Comparison of ENCODE assay signal across 8 cellular contexts in the genomic region with DNA sequence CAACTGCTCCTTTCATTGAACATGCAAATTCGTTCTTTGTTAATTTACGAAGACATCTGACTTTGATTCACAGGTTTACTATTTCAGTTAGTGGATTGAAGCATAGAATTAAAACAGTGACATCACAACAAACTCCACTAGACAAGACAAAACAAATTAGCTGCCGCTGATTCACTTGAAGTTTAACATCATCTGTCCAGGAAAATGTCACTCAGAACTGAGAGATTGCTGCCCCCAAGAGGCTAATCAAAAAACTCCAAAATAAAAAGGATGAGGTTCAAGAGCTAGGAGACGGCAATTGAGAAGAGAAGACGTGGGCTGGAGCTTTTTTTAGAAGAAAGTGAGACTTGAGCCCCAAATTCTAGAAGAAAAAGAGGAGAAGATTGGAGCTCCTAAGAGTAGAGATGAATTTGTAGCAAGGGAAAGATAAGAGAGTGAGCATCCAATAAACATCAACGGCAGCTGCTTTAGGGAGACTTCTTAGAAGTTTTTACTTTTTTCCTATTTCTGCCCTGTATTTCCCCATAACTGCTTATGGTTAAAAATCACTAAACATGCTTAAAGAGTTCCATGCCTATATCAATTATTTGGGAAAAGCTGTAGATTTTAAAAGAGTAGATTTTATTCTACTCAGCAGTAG. TPM values are rescaled to one million over a fixed set of nuclear protein-coding genes. Genes with fewer than 3 reads are reported as not detected.
DNase-seq lines count a peak whose midpoint lies in the region; ATAC-seq and TF ChIP-seq lines count a peak whose summit lies in the region.

No MANE protein-coding gene starts in this region.

- TF ChIP-seq POLR2A in esophagus squamous epithelium (IDR thresholded peaks at IDR 0.05) = no peak

- ATAC-seq in GM21367 (IDR thresholded peaks at IDR 0.05; ENCODE audit: unreplicated experiment) (peak; percentile 57), psoas muscle (peak in 2 of 4 donors; percentile 43 to 67)

- H3K9me3 ChIP-seq in esophagus squamous epithelium (no peaks in the 10 kb centered on the region), psoas muscle (no peaks in the 10 kb centered on the region)

- H3K4me3 ChIP-seq in LNCaP clone FGC (ENCODE audit: low read depth, low read length) (no peak overlapping the region), esophagus squamous epithelium (no peak overlapping the region), psoas muscle (no peak overlapping the region)

- H3K27ac ChIP-seq in esophagus squamous epithelium (no peak overlapping the region), psoas muscle (no peak overlapping the region)

- DNase-seq in NCI-H2081 (lab: John Stamatoyannopoulos, UW) (peak; percentile 9 to 56), NCI-H2081 treated with DMSO at 0.1 percent for 48 hours (lab: John Stamatoyannopoulos, UW) (no peak), LNCaP clone FGC (ENCODE audit: low read depth) (no peak), SHP77 treated with DMSO at 0.1 percent for 48 hours (lab: John Stamatoyannopoulos, UW) (peak; percentile 65), esophagus squamous epithelium (lab: John Stamatoyannopoulos, UW) (no peak), psoas muscle (no peak)
- DNase-seq in stimulated activated CD4-positive, alpha-beta T cell treated with anti-CD3 and anti-CD28 coated beads, Interleukin-2, amount 100 ng/mL, for 24 hours = no peak

- H3K4me1 ChIP-seq in esophagus squamous epithelium = no peaks in the 10 kb centered on the region
- H3K4me1 ChIP-seq in psoas muscle = peaks cover 4% of the 10 kb centered on the region

- no peaks in the 10 kb centered on the region for H3K36me3 ChIP-seq in esophagus squamous epithelium
- H3K36me3 ChIP-seq in psoas muscle (ENCODE audit: insufficient read depth in 1 of 2, low read depth in 1 of 2) = no peaks in the 10 kb centered on the region

- H3K27me3 ChIP-seq in esophagus squamous epithelium (no peaks in the 10 kb centered on the region), psoas muscle (ENCODE audit: insufficient read depth in 3 of 3, low read length in 2 of 3) (no peaks in the 10 kb centered on the region)

- intact Hi-C loops in esophagus squamous epithelium (cut with DNase I) (loop anchor here (10.0 kb wide), 1 partner anchor 611 kb away; no protein-coding TSS in a partner anchor), psoas muscle (cut with DNase I) (loop anchor here (5.0 to 10.0 kb wide), 3 partner anchors 611 to 1411 kb away; no protein-coding TSS in a partner anchor)

- peak; percentile 45 for TF ChIP-seq CTCF in LNCaP clone FGC (IDR thresholded peaks at IDR 0.05; ENCODE audit: control insufficient read depth, extremely low read depth, insufficient read depth)
- TF ChIP-seq CTCF in esophagus squamous epithelium (IDR thresholded peaks at IDR 0.05) = peak in 4 of 6 experiments; percentile 33 to 50 (median 34)
- peak; percentile 43 for TF ChIP-seq CTCF in psoas muscle (IDR thresholded peaks at IDR 0.05)

- 18 to 29% methylated on average over 6 of the region's 6 CpGs for WGBS in esophagus squamous epithelium, 2 donors
- 29 to 36% (median 34%) methylated on average over 6 of the region's 6 CpGs for WGBS in psoas muscle, 3 donors

RNA-seq across cellular contexts. Expression of a gene that starts 40.8 kb away (rescaled TPM):
- total RNA-seq in esophagus squamous epithelium (10 to 100 TPM; 19.9 to 39.9 (median 25.1) TPM), psoas muscle (10 to 100 TPM; 35.2 to 45.6 (median 42.7) TPM)
- 10 to 100 TPM; 22.1 to 40.3 (median 24.7) TPM for polyA plus RNA-seq in psoas muscle

Comparison
In these comparisons a context has a peak if more than half of its experiments do, and no peak if none do; other contexts are left out.
1. DNase-seq: peak in NCI-H2081 (2 of 2) and SHP77 treated with DMSO at 0.1 percent for 48 hours (single experiment); none in NCI-H2081 treated with DMSO at 0.1 percent for 48 hours (single experiment), LNCaP clone FGC (single experiment), esophagus squamous epithelium (single experiment), psoas muscle (0 of 2) and stimulated activated CD4-positive, alpha-beta T cell treated with anti-CD3 and anti-CD28 coated beads, Interleukin-2, amount 100 ng/mL, for 24 hours (0 of 2).
2. Peak in every context shown above with its lines, with median percentiles within 50 percentile points of each other: CTCF ChIP-seq.